Comparison of ENCODE assay signal across 1 cellular context in the genomic region with DNA sequence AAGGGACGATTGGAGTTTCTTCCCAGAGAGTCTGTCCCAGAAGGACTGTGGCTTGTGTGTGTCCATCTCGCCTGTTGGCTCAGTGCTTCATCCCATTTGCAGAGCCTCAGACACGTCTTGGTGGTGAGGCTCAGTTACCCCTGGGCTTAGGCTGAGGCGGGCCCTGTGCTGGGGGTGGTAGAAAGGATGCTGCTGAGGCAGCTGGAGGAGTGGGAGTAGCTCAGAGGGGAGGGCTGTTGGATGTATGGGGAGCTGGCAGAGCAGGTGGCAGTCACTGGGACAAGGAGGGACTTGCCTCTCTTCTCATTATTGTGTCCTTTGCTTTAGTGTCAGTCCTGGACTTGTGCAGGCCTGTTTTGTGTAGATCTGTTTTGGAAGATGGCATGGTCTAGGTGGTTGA.
TF ChIP-seq lines count a peak whose summit lies in the region.

No MANE protein-coding gene starts in this region.

TF ChIP-seq in K562, 482 proteins besides CTCF, POLR2A, EP300 and RAD21:
- TF ChIP-seq CHCHD3 (CRISPR knock-in tag; IDR thresholded peaks at IDR 0.05) (no peak), IRF2 (CRISPR knock-in tag; IDR thresholded peaks at IDR 0.05) (0 out of 2 replicates have a peak, but pooled peaks have one; percentile 44), MAFG (tag; conservative IDR thresholded peaks at IDR 0.05) (no peak), SUPT5H (IDR thresholded peaks at IDR 0.05) (peak; percentile 56; the same call in 1 of the 2 replicates), PTBP1 (IDR thresholded peaks at IDR 0.05; ENCODE audit: low read depth, low read length) (no peak), SP2 (IDR thresholded peaks at IDR 0.05; ENCODE audit: extremely low read depth, low read depth, low read length, poor library complexity, severe bottlenecking) (no peak), U2AF1 (optimal IDR thresholded peaks at IDR 0.05; ENCODE audit: low read depth, low read length) (no peak), KLF16 (IDR thresholded peaks at IDR 0.05) (no peak), ZNF695 (CRISPR knock-in tag; IDR thresholded peaks at IDR 0.05) (no peak), POLR2B (IDR thresholded peaks at IDR 0.05; ENCODE audit: low read depth, partially characterized antibody) (peak; percentile 42), POLR2G (IDR thresholded peaks at IDR 0.05; ENCODE audit: low read depth, low read length) (0 out of 2 replicates have a peak, but pooled peaks have one; percentile 25), DACH1 (IDR thresholded peaks at IDR 0.05; ENCODE audit: partially characterized antibody) (no peak), HDGF (IDR thresholded peaks at IDR 0.05) (peak; percentile 35; the same call in 1 of the 2 replicates)
- TF ChIP-seq, protein P1, sequence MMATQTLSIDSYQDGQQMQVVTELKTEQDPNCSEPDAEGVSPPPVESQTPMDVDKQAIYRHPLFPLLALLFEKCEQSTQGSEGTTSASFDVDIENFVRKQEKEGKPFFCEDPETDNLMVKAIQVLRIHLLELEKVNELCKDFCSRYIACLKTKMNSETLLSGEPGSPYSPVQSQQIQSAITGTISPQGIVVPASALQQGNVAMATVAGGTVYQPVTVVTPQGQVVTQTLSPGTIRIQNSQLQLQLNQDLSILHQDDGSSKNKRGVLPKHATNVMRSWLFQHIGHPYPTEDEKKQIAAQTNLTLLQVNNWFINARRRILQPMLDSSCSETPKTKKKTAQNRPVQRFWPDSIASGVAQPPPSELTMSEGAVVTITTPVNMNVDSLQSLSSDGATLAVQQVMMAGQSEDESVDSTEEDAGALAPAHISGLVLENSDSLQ (IDR thresholded peaks at IDR 0.05) = no peak
- TF ChIP-seq, protein P2, sequence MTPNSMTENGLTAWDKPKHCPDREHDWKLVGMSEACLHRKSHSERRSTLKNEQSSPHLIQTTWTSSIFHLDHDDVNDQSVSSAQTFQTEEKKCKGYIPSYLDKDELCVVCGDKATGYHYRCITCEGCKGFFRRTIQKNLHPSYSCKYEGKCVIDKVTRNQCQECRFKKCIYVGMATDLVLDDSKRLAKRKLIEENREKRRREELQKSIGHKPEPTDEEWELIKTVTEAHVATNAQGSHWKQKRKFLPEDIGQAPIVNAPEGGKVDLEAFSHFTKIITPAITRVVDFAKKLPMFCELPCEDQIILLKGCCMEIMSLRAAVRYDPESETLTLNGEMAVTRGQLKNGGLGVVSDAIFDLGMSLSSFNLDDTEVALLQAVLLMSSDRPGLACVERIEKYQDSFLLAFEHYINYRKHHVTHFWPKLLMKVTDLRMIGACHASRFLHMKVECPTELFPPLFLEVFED (CRISPR knock-in tag; conservative IDR thresholded peaks at IDR 0.05) = no peak
TF ChIP-seq in K562: peak in this region for 5.
